In genomic region chr10:15325243-15326002, GRCh38 we compare ENCODE assay signal across 1 cellular context.
A peak's percentile ranks its signal among the peaks of the same experiment; 100 is the strongest.
TF ChIP-seq lines count a peak whose summit lies in the region.

No MANE protein-coding gene starts in this region.

TF ChIP-seq in K562, 482 proteins besides CTCF, POLR2A, EP300 and RAD21 (continued from another document and continues in another):
- TF ChIP-seq ZKSCAN8 (CRISPR knock-in tag; IDR thresholded peaks at IDR 0.05) (no peak), HBP1 (CRISPR knock-in tag; IDR thresholded peaks at IDR 0.05) (no peak), ELK1 (CRISPR knock-in tag; IDR thresholded peaks at IDR 0.05) (no peak), MCM7 (IDR thresholded peaks at IDR 0.05) (no peak), CBX3 (IDR thresholded peaks at IDR 0.05; ENCODE audit: borderline replicate concordance in 1 of 2, low read length in 2 of 2) (peak in 1 of 2 experiments; percentile 42; a peak in 1 of 3 replicates), PATZ1 (CRISPR knock-in tag; IDR thresholded peaks at IDR 0.05; ENCODE audit: borderline replicate concordance) (no peak), ZNF75A (CRISPR knock-in tag; IDR thresholded peaks at IDR 0.05) (no peak), NR4A1 (CRISPR knock-in tag; IDR thresholded peaks at IDR 0.05) (no peak), NR4A1 (tag; IDR thresholded peaks at IDR 0.05) (peak; percentile 32; the same call in 1 of the 2 replicates), ARID1B (IDR thresholded peaks at IDR 0.05) (peak; percentile 85), ZNF583 (CRISPR knock-in tag; IDR thresholded peaks at IDR 0.05) (no peak), MYNN (IDR thresholded peaks at IDR 0.05) (peak; percentile 82), MYNN (CRISPR knock-in tag; IDR thresholded peaks at IDR 0.05) (no peak), FOSL1 (tag; conservative IDR thresholded peaks at IDR 0.05) (peak; percentile 96), ZNF639 (CRISPR knock-in tag; conservative IDR thresholded peaks at IDR 0.05 in 1 of 2, IDR thresholded peaks at IDR 0.05 in 1 of 2) (peak in 1 of 2 experiments; percentile 55; a peak in 1 of 4 replicates), SOX6 (IDR thresholded peaks at IDR 0.05) (peak; percentile 44; the same call in 1 of the 2 replicates), ZNF589 (CRISPR knock-in tag; IDR thresholded peaks at IDR 0.05; ENCODE audit: low read depth) (peak; percentile 76), FOXP1 (CRISPR knock-in tag; IDR thresholded peaks at IDR 0.05) (no peak), ZBTB40 (IDR thresholded peaks at IDR 0.05) (no peak), ZBTB40 (CRISPR knock-in tag; IDR thresholded peaks at IDR 0.05) (no peak), NONO (IDR thresholded peaks at IDR 0.05; ENCODE audit: low read depth in 2 of 2, low read length in 1 of 2) (no peak), PHF20 (IDR thresholded peaks at IDR 0.05; ENCODE audit: partially characterized antibody) (peak; percentile 11), BCL6 (CRISPR knock-in tag; IDR thresholded peaks at IDR 0.05) (no peak), ETV6 (IDR thresholded peaks at IDR 0.05; ENCODE audit: borderline replicate concordance in 1 of 2, low read depth in 2 of 2, low read length in 1 of 2) (peak; percentile 94 to 99), ETV6 (CRISPR knock-in tag; IDR thresholded peaks at IDR 0.05; ENCODE audit: borderline replicate concordance) (no peak), NFE2 (IDR thresholded peaks at IDR 0.05; ENCODE audit: low read depth) (peak; percentile 81), ELK3 (CRISPR knock-in tag; IDR thresholded peaks at IDR 0.05) (no peak), KHSRP (IDR thresholded peaks at IDR 0.05) (no peak), TFAP4 (CRISPR knock-in tag; IDR thresholded peaks at IDR 0.05; ENCODE audit: borderline replicate concordance) (peak; percentile 57; the same call in 1 of the 2 replicates), MEIS2 (IDR thresholded peaks at IDR 0.05; ENCODE audit: partially characterized antibody) (peak; percentile 40), ZNF134 (CRISPR knock-in tag; conservative IDR thresholded peaks at IDR 0.05) (0 out of 2 replicates have a peak, but pooled peaks have one; percentile 15), ZNF395 (CRISPR knock-in tag; IDR thresholded peaks at IDR 0.05) (peak; percentile 74), IRF9 (tag; IDR thresholded peaks at IDR 0.05) (no peak), RBM14 (IDR thresholded peaks at IDR 0.05; ENCODE audit: borderline replicate concordance, insufficient read depth, low read depth, low read length) (no peak), FOXA3 (CRISPR knock-in tag; conservative IDR thresholded peaks at IDR 0.05 in 1 of 2, IDR thresholded peaks at IDR 0.05 in 1 of 2) (0 out of 4 replicates have a peak, but pooled peaks of 1 of the 2 experiments have one; percentile 18), JUN (IDR thresholded peaks at IDR 0.05; ENCODE audit: borderline replicate concordance, low read depth, low read length) (peak; percentile 87), JUN (CRISPR knock-in tag; IDR thresholded peaks at IDR 0.05; ENCODE audit: borderline replicate concordance) (no peak), FOXK2 (conservative IDR thresholded peaks at IDR 0.05 in 1 of 2, IDR thresholded peaks at IDR 0.05 in 1 of 2; ENCODE audit: low read depth in 2 of 2) (peak in 1 of 2 experiments; percentile 64; a peak in 1 of 4 replicates), ATF3 (IDR thresholded peaks at IDR 0.05) (peak; percentile 95), ATF3 (CRISPR knock-in tag; conservative IDR thresholded peaks at IDR 0.05) (0 out of 2 replicates have a peak, but pooled peaks have one; percentile 25), DIDO1 (tag; IDR thresholded peaks at IDR 0.05; ENCODE audit: low read depth) (no peak), SMARCE1 (IDR thresholded peaks at IDR 0.05) (peak; percentile 80), ATF1 (CRISPR knock-in tag; IDR thresholded peaks at IDR 0.05) (no peak), ATF1 (tag; IDR thresholded peaks at IDR 0.05) (peak; percentile 60)
